Comparison of ENCODE assay signal across 1 cellular context in the genomic region with DNA sequence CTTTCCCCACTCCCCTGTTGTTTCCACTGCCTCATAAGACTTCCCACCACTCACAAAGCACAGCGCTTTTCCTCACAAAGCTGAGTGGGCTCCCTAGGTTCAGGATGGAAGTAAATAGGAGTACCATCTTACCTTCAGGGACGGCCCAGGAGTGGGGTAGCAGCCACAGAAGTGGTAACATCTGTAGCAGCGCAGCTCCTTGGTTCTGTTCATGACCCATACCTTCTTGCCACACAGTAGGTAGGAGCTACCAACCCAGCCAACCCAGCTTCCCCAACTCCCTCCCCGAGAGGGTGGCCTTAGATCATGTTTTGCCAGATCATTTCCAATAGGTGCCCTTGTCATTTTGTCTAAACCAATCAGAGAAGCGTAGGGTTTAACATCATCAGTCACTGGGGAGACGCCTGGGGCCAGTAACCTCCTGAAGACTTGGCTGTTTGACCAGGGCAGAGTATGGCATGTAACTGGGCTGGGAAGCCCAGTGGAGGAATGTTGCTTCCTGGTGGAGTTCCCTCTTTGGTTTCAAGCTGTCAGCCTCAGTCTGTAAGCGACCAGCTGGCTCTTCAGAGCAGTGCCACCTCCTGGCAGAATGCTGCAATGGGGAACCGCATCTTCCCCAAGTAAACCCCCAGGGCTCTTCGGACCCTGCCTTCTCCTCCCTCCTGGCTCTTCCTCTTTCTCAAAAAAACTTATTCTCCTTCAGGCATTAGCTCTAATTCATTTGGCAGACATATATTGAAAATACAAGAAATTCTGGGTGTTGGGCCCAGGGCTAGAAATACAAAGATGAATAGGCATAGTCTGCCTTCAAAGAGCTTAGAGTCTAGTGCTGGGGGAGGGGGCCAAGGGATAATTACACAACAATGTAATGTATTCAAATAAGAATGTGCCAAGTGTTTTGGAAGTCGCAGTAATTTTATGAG.
TF ChIP-seq lines count a peak whose summit lies in the region.

Gene HLA-DMA (minus strand): TSS at position 281 of the 923 bp plus-strand sequence. CDS start 61 bp downstream, at position 220.

TF ChIP-seq in K562, 482 proteins besides CTCF, POLR2A, EP300 and RAD21:
- TF ChIP-seq CBX3 (IDR thresholded peaks at IDR 0.05; ENCODE audit: borderline replicate concordance in 1 of 2, low read length in 2 of 2) (0 out of 3 replicates have a peak, but pooled peaks of 1 of the 2 experiments have one; percentile 49), LCOR (CRISPR knock-in tag; IDR thresholded peaks at IDR 0.05) (no peak), JUND (IDR thresholded peaks at IDR 0.05; ENCODE audit: borderline replicate concordance, low read depth, low read length) (no peak), JUND (tag; IDR thresholded peaks at IDR 0.05; ENCODE audit: borderline replicate concordance, low read depth, low read length) (no peak), TFAP4 (CRISPR knock-in tag; IDR thresholded peaks at IDR 0.05; ENCODE audit: borderline replicate concordance) (peak; percentile 92), YY1 (IDR thresholded peaks at IDR 0.05; ENCODE audit: borderline replicate concordance in 1 of 3, control insufficient read depth in 1 of 3, extremely low read depth in 1 of 3, insufficient read depth in 3 of 3, insufficient read length in 1 of 3, insufficient replicate concordance in 2 of 3, low read depth in 1 of 3, low read length in 2 of 3) (peak in 1 of 3 experiments; percentile 11), RBM14 (IDR thresholded peaks at IDR 0.05; ENCODE audit: borderline replicate concordance, insufficient read depth, low read depth, low read length) (no peak), ATF1 (CRISPR knock-in tag; IDR thresholded peaks at IDR 0.05) (no peak), ATF1 (tag; IDR thresholded peaks at IDR 0.05) (peak; percentile 92), FOS (IDR thresholded peaks at IDR 0.05; ENCODE audit: extremely low read depth, insufficient read length) (peak; percentile 56), RBM25 (IDR thresholded peaks at IDR 0.05; ENCODE audit: low read depth, low read length, severe bottlenecking) (peak; percentile 8), ZNF316 (IDR thresholded peaks at IDR 0.05) (peak; percentile 57), CLOCK (CRISPR knock-in tag; IDR thresholded peaks at IDR 0.05; ENCODE audit: borderline replicate concordance) (no peak), EHMT2 (IDR thresholded peaks at IDR 0.05) (peak; percentile 48; the same call in 1 of the 2 replicates), ARID4B (CRISPR knock-in tag; IDR thresholded peaks at IDR 0.05) (0 out of 2 replicates have a peak, but pooled peaks have one; percentile 51), CREM (IDR thresholded peaks at IDR 0.05; ENCODE audit: low read depth) (peak; percentile 89), TCF7 (IDR thresholded peaks at IDR 0.05; ENCODE audit: borderline replicate concordance) (no peak), PKNOX1 (IDR thresholded peaks at IDR 0.05) (peak; percentile 48), ZBTB12 (CRISPR knock-in tag; IDR thresholded peaks at IDR 0.05) (peak; percentile 37; the same call in 1 of the 2 replicates), NFYB (IDR thresholded peaks at IDR 0.05; ENCODE audit: extremely low read depth, insufficient read length) (peak; percentile 66), NCOA6 (IDR thresholded peaks at IDR 0.05) (no peak), RFX5 (IDR thresholded peaks at IDR 0.05; ENCODE audit: low read depth, low read length) (peak; percentile 99), TRIM24 (IDR thresholded peaks at IDR 0.05) (peak in 1 of 2 experiments; percentile 65; a peak in 3 of 4 replicates), SPI1 (IDR thresholded peaks at IDR 0.05; ENCODE audit: borderline replicate concordance, low read depth, low read length) (peak; percentile 59), EP400 (IDR thresholded peaks at IDR 0.05) (0 out of 2 replicates have a peak, but pooled peaks have one; percentile 26), CREB1 (IDR thresholded peaks at IDR 0.05) (peak; percentile 76), CREB1 (CRISPR knock-in tag; IDR thresholded peaks at IDR 0.05) (peak; percentile 79), SMARCB1 (IDR thresholded peaks at IDR 0.05; ENCODE audit: insufficient read length, low read depth) (no peak), TRIM28 (IDR thresholded peaks at IDR 0.05) (0 out of 2 replicates have a peak, but pooled peaks have one; percentile 60)
- TF ChIP-seq, protein P1, sequence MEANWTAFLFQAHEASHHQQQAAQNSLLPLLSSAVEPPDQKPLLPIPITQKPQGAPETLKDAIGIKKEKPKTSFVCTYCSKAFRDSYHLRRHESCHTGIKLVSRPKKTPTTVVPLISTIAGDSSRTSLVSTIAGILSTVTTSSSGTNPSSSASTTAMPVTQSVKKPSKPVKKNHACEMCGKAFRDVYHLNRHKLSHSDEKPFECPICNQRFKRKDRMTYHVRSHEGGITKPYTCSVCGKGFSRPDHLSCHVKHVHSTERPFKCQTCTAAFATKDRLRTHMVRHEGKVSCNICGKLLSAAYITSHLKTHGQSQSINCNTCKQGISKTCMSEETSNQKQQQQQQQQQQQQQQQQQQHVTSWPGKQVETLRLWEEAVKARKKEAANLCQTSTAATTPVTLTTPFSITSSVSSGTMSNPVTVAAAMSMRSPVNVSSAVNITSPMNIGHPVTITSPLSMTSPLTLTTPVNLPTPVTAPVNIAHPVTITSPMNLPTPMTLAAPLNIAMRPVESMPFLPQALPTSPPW (CRISPR knock-in tag; IDR thresholded peaks at IDR 0.05) = no peak
- TF ChIP-seq, protein P2, sequence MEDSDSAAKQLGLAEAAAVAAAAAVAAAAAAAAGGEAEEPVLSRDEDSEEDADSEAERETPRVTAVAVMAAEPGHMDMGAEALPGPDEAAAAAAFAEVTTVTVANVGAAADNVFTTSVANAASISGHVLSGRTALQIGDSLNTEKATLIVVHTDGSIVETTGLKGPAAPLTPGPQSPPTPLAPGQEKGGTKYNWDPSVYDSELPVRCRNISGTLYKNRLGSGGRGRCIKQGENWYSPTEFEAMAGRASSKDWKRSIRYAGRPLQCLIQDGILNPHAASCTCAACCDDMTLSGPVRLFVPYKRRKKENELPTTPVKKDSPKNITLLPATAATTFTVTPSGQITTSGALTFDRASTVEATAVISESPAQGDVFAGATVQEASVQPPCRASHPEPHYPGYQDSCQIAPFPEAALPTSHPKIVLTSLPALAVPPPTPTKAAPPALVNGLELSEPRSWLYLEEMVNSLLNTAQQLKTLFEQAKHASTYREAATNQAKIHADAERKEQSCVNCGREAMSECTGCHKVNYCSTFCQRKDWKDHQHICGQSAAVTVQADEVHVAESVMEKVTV (CRISPR knock-in tag; IDR thresholded peaks at IDR 0.05) = 0 out of 2 replicates have a peak, but pooled peaks have one; percentile 21
